ENCODE assay signal across 26 cellular contexts in the genomic region with DNA sequence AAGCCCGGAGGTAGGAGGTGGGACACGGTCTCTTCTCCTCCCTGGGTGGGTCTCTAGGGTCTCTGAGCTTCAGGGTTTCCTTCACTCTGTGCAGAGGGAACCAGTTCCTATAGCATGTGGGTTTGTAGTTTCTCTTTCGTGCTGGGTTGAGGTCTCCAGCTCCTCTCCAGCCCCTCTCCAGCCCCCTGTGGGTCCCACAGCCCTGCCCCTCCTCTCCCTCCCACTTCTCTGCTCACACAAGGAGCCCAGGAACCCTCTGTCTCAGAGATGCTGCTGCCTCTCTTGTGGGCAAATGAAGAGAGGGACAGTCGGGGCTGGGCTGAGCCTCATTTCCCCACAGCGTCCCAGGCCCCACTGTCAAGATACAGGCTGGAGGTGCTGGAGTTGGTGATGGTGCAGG. TPM values are rescaled to one million over a fixed set of nuclear protein-coding genes. Genes with fewer than 3 reads are reported as not detected.
"Had no signal": no experiment of that assay in that cellular context is flagged by ENCODE, and none has a peak within 500 bp of the region (broad histone marks: within the 10 kb centered on the region; RNA-seq: fewer than 3 reads in every experiment).

No MANE protein-coding gene starts in this region.

- H3K27me3 Mint-ChIP-seq: activated naive CD4-positive, alpha-beta T cell treated with anti-CD3 and anti-CD28 coated beads, Interleukin-2, amount 50 U/mL, for 24 hours; naive thymus-derived CD8-positive, alpha-beta T cell had no signal

- H3K9me3 Mint-ChIP-seq: activated naive CD4-positive, alpha-beta T cell treated with anti-CD3 and anti-CD28 coated beads, Interleukin-2, amount 50 U/mL, for 24 hours; activated T-cell treated with anti-CD3 and anti-CD28 coated beads, Interleukin-2, amount 50 U/mL, for 72 hours; naive thymus-derived CD8-positive, alpha-beta T cell had no signal

- ATAC-seq: activated T-cell treated with anti-CD3 and anti-CD28 coated beads, Interleukin-2, amount 50 U/mL, for 72 hours; gastrocnemius medialis; naive thymus-derived CD8-positive, alpha-beta T cell had no signal

- FAIRE-seq: islet of Langerhans had no signal

- H3K4me3 Mint-ChIP-seq: activated T-cell treated with anti-CD3 and anti-CD28 coated beads, Interleukin-2, amount 50 U/mL, for 72 hours; brain had no signal

- DNase-seq: activated CD4-positive, alpha-beta T cell treated with anti-CD3 and anti-CD28 coated beads for 4 hours; activated CD4-positive, alpha-beta T cell treated with anti-CD3 and anti-CD28 coated beads, Interleukin-2, amount 50 U/mL, for 48 hours; activated CD4-positive, CD25-positive, alpha-beta regulatory T cell; activated gamma-delta T cell; activated T-cell treated with anti-CD3 and anti-CD28 coated beads, Interleukin-2, amount 50 U/mL, for 72 hours; anterior cingulate cortex; esophagus squamous epithelium; gastrocnemius medialis; hippocampal formation; left cardiac atrium; naive thymus-derived CD8-positive, alpha-beta T cell; nucleus accumbens; sigmoid colon; stimulated activated CD4-positive, alpha-beta T cell treated with anti-CD3 and anti-CD28 coated beads, Interleukin-2, amount 100 ng/mL, for 48 hours; stimulated activated CD8-positive, alpha-beta memory T cell treated with anti-CD3 and anti-CD28 coated beads, Interleukin-4, amount 100 ng/mL, for 48 hours; stimulated activated naive CD4-positive, alpha-beta T cell; T1000; testis; trophoblast cell; uterus had no signal

- H3K36me3 Mint-ChIP-seq: activated naive CD4-positive, alpha-beta T cell treated with anti-CD3 and anti-CD28 coated beads, Interleukin-2, amount 50 U/mL, for 24 hours; brain; naive thymus-derived CD8-positive, alpha-beta T cell had no signal

- H3K27ac Mint-ChIP-seq: activated naive CD4-positive, alpha-beta T cell treated with anti-CD3 and anti-CD28 coated beads, Interleukin-2, amount 50 U/mL, for 24 hours; activated T-cell treated with anti-CD3 and anti-CD28 coated beads, Interleukin-2, amount 50 U/mL, for 72 hours; brain had no signal

RNA-seq across cellular contexts. Expression of a gene that starts 1.4 kb away (rescaled TPM):
- total RNA-seq: activated T-cell treated with anti-CD3 and anti-CD28 coated beads, Interleukin-2, amount 50 U/mL, for 72 hours; lower leg skin; naive thymus-derived CD8-positive, alpha-beta T cell; smooth muscle cell; T-helper 1 cell treated with Interleukin-12 subunit alpha and Interleukin-12 subunit beta and Interleukin-4 antibody, amounts not matched to agents 30 ng/mL and 1 ng/mL, for 36 hours had no signal

RNA-seq across cellular contexts. Expression of a gene that starts 18.8 kb away (rescaled TPM):
- total RNA-seq: smooth muscle cell had no signal
